18 cellular contexts compared by ENCODE assay signal in genomic region chr5:172091956-172092732, GRCh38.
DNase-seq lines count a peak whose midpoint lies in the region; ATAC-seq and TF ChIP-seq lines count a peak whose summit lies in the region.
"Had no signal": no experiment of that assay in that cellular context is flagged by ENCODE, and none has a peak within 500 bp of the region (broad histone marks: within the 10 kb centered on the region; RNA-seq: fewer than 3 reads in every experiment).

No MANE protein-coding gene starts in this region.

- H3K9me3 Mint-ChIP-seq in WTC11 = no peaks in the 10 kb centered on the region
- H3K9me3 Mint-ChIP-seq: HFFc6 had no signal

- in situ Hi-C loops in gastrocnemius medialis (cut with MboI; ENCODE audit: low sequenced_read_pairs in 4 of 4) = no loop called here

- H3K9me3 ChIP-seq in upper lobe of right lung (no peaks in the 10 kb centered on the region), gastrocnemius medialis (no peaks in the 10 kb centered on the region)
- H3K9me3 ChIP-seq: BLaER1 treated with 17β-estradiol and CSF1 and Interleukin-3, amounts not matched to agents 10 nM and 100 nM; MG63; SK-N-SH had no signal

- intact Hi-C loops in upper lobe of right lung (cut with DNase I) = no loop called here
- intact Hi-C loops in gastrocnemius medialis (cut with DNase I; ENCODE audit: low total_unique reads) = no loop called here

- H3K4me1 ChIP-seq in upper lobe of right lung = peaks cover 5% of the 10 kb centered on the region
- no peaks in the 10 kb centered on the region for H3K4me1 ChIP-seq in gastrocnemius medialis

- H3K27ac ChIP-seq in upper lobe of right lung (no peak overlapping the region), gastrocnemius medialis (no peak overlapping the region)
- H3K27ac ChIP-seq: BLaER1 treated with 17β-estradiol and CSF1 and Interleukin-3, amounts not matched to agents 10 nM and 100 nM had no signal

- POLR2A ChIA-PET in WTC11 (lab: Charles Lee) = no interaction called here

- no peaks in the 10 kb centered on the region for H3K27me3 ChIP-seq in upper lobe of right lung
- no peaks in the 10 kb centered on the region for H3K27me3 ChIP-seq in gastrocnemius medialis
- H3K27me3 ChIP-seq: BLaER1 treated with 17β-estradiol and CSF1 and Interleukin-3, amounts not matched to agents 10 nM and 100 nM; MG63 had no signal

- CTCF ChIA-PET in WTC11 (lab: Charles Lee) = interaction anchor here (0.6 kb wide), 1 partner anchor 33 kb away, joined by 3 read pairs; no protein-coding TSS in a partner anchor

- H3K27me3 Mint-ChIP-seq in WTC11 (ENCODE audit: low read depth) = no peaks in the 10 kb centered on the region; the same call in 1 of the 2 replicates

- H3K36me3 Mint-ChIP-seq in WTC11 = no peaks in the 10 kb centered on the region

- H3K36me3 ChIP-seq in upper lobe of right lung = peaks cover 38% of the 10 kb centered on the region
- peaks cover 0 to 15% of the 10 kb centered on the region in 2 donors for H3K36me3 ChIP-seq in gastrocnemius medialis
- H3K36me3 ChIP-seq: MG63 had no signal

- no peak overlapping the region for H3K4me3 ChIP-seq in upper lobe of right lung
- H3K4me3 ChIP-seq in gastrocnemius medialis = no peak overlapping the region
- H3K4me3 ChIP-seq: BLaER1 treated with 17β-estradiol and CSF1 and Interleukin-3, amounts not matched to agents 10 nM and 100 nM; MG63 had no signal

- TF ChIP-seq CTCF in WTC11 (IDR thresholded peaks at IDR 0.05) = no peak
- TF ChIP-seq CTCF in upper lobe of right lung (IDR thresholded peaks at IDR 0.05) = no peak
- no peak for TF ChIP-seq CTCF in gastrocnemius medialis (IDR thresholded peaks at IDR 0.05 in 4 of 5, conservative IDR thresholded peaks at IDR 0.05 in 1 of 5)

- peaks cover 3% of the 10 kb centered on the region for H3K4me1 Mint-ChIP-seq in WTC11

- ATAC-seq in WTC11 (peak; percentile 17), upper lobe of right lung (no peak), gastrocnemius medialis (no peak)

- DNase-seq in activated effector memory CD4-positive, alpha-beta T cell treated with anti-CD3 and anti-CD28 coated beads, Interleukin-2, amount 50 U/mL, for 16 hours = peak; percentile 55
- DNase-seq in activated effector memory CD4-positive, alpha-beta T cell treated with Interleukin-2 at 50 U/mL for 16 hours = no peak
- DNase-seq in WTC11 (ENCODE audit: low spot score) (no peak), islet precursor cell (peak; percentile 40), upper lobe of right lung (peak; percentile 38), superior temporal gyrus (ENCODE audit: extremely low spot score) (no peak), gastrocnemius medialis (no peak)
- DNase-seq in stimulated activated CD8-positive, alpha-beta memory T cell treated with anti-CD3 and anti-CD28 coated beads, Interleukin-4, amount 100 ng/mL, for 48 hours = no peak
- DNase-seq: EL, HFFc6, MG63, NCI-H1105 treated with DMSO at 0.1 percent for 48 hours, NCI-H187, NCI-H446 treated with DMSO at 0.1 percent for 48 hours, NCI-H774, Right ventricle myocardium superior, SK-N-SH had no signal

- no peak for TF ChIP-seq POLR2A in gastrocnemius medialis (IDR thresholded peaks at IDR 0.05)

- no peak overlapping the region for H3K4me3 Mint-ChIP-seq in WTC11
- H3K4me3 Mint-ChIP-seq: HFFc6 had no signal

- H3K27ac Mint-ChIP-seq in WTC11 = no peak overlapping the region
- H3K27ac Mint-ChIP-seq: HFFc6 had no signal

TF ChIP-seq in WTC11, 78 proteins besides CTCF, POLR2A, EP300 and RAD21:
- no peak for TF ChIP-seq AFF4 (CRISPR knock-in tag; IDR thresholded peaks at IDR 0.05; ENCODE audit: borderline replicate concordance)
- no peak for TF ChIP-seq ZBTB21 (CRISPR knock-in tag; IDR thresholded peaks at IDR 0.05; ENCODE audit: borderline replicate concordance)
- no peak for TF ChIP-seq ZSCAN18 (CRISPR knock-in tag; IDR thresholded peaks at IDR 0.05)

Comparison
In these comparisons a context has a peak if more than half of its experiments do, and no peak if none do; other contexts are left out.
1. DNase-seq: peak in activated effector memory CD4-positive, alpha-beta T cell treated with anti-CD3 and anti-CD28 coated beads, Interleukin-2, amount 50 U/mL, for 16 hours (single experiment), islet precursor cell (single experiment) and upper lobe of right lung (single experiment); none in activated effector memory CD4-positive, alpha-beta T cell treated with Interleukin-2 at 50 U/mL for 16 hours (single experiment), WTC11 (single experiment), superior temporal gyrus (single experiment), gastrocnemius medialis (0 of 2) and stimulated activated CD8-positive, alpha-beta memory T cell treated with anti-CD3 and anti-CD28 coated beads, Interleukin-4, amount 100 ng/mL, for 48 hours (single experiment).